In genomic region chr7:6576024-6576866, GRCh38 we compare ENCODE assay signal across 9 cellular contexts. TPM values are rescaled to one million over a fixed set of nuclear protein-coding genes. Genes with fewer than 3 reads are reported as not detected.
DNase-seq lines count a peak whose midpoint lies in the region; ATAC-seq and TF ChIP-seq lines count a peak whose summit lies in the region.
"Had no signal": no experiment of that assay in that cellular context is flagged by ENCODE, and none has a peak within 500 bp of the region (broad histone marks: within the 10 kb centered on the region; RNA-seq: fewer than 3 reads in every experiment).

No MANE protein-coding gene starts in this region.

- POLR2A ChIA-PET in T-cell (lab: Charles Lee) = interaction anchor here in 1 of 2 donors (0.6 kb wide), 1 partner anchor 452 kb away, joined by 3 read pairs; no protein-coding TSS in a partner anchor

- peak; percentile 10 for DNase-seq in NCI-H1092 treated with DMSO at 0.1 percent for 48 hours (lab: John Stamatoyannopoulos, UW)
- no peak for DNase-seq in NCI-H1092 (lab: John Stamatoyannopoulos, UW)
- no peak for DNase-seq in T-cell
- no peak for DNase-seq in glutamatergic neuron
- DNase-seq in stimulated activated naive B cell treated with anti-CD40 and anti-IgM and Interleukin-4, amounts not matched to agents 10 μg/mL and 1 μg/mL and 100 μg/mL, for 72 hours = no peak
- no peak for DNase-seq in omental fat pad (ENCODE audit: low spot score)

- no peak for ATAC-seq in T-cell (replicated peaks in 1 of 4)
- ATAC-seq in stimulated activated naive B cell treated with anti-CD40 and anti-IgM and Interleukin-4, amounts not matched to agents 10 μg/mL and 1 μg/mL and 100 μg/mL, for 72 hours (replicated peaks) = no peak
- no peak for ATAC-seq in omental fat pad (ENCODE audit: low FRiP score)
- ATAC-seq in GM21576 (IDR thresholded peaks at IDR 0.05; ENCODE audit: unreplicated experiment) = no peak
- no peak for ATAC-seq in GM21717 (IDR thresholded peaks at IDR 0.05; ENCODE audit: unreplicated experiment)

- CTCF ChIA-PET in T-cell (lab: Charles Lee) = interaction anchor here (0.5 to 1.4 kb wide), 4 partner anchors 14 to 61 kb away, joined by 3 to 4 read pairs (median 3); partner anchors contain the start of gene INTS15 (in 1 of the 2)

- peaks cover 12 to 21% (median 15%) of the 10 kb centered on the region in 3 donors for H3K4me1 Mint-ChIP-seq in T-cell
- H3K4me1 Mint-ChIP-seq in glutamatergic neuron (ENCODE audit: low read depth, unreplicated experiment) = no peaks in the 10 kb centered on the region
- peaks cover 16 to 33% of the 10 kb centered on the region in 2 donors for H3K4me1 Mint-ChIP-seq in stimulated activated naive B cell treated with anti-CD40 and anti-IgM and Interleukin-4, amounts not matched to agents 10 μg/mL and 1 μg/mL and 100 μg/mL, for 72 hours

- TF ChIP-seq CTCF in glutamatergic neuron (IDR thresholded peaks at IDR 0.05; ENCODE audit: partially characterized antibody, unreplicated experiment) (no peak), omental fat pad (IDR thresholded peaks at IDR 0.05) (no peak)

- H3K36me3 Mint-ChIP-seq in T-cell = peaks cover 15% of the 10 kb centered on the region
- peaks cover 2% of the 10 kb centered on the region for H3K36me3 Mint-ChIP-seq in glutamatergic neuron (ENCODE audit: unreplicated experiment)
- H3K36me3 Mint-ChIP-seq in stimulated activated naive B cell treated with anti-CD40 and anti-IgM and Interleukin-4, amounts not matched to agents 10 μg/mL and 1 μg/mL and 100 μg/mL, for 72 hours = peaks cover 13 to 19% of the 10 kb centered on the region in 2 donors

- H3K27me3 Mint-ChIP-seq in T-cell = peaks cover 4% of the 10 kb centered on the region in 2 donors
- H3K27me3 Mint-ChIP-seq in glutamatergic neuron (ENCODE audit: unreplicated experiment) = no peaks in the 10 kb centered on the region
- no peaks in the 10 kb centered on the region for H3K27me3 Mint-ChIP-seq in stimulated activated naive B cell treated with anti-CD40 and anti-IgM and Interleukin-4, amounts not matched to agents 10 μg/mL and 1 μg/mL and 100 μg/mL, for 72 hours

- H3K4me3 Mint-ChIP-seq in T-cell = peak overlapping the region; percentile 41 to 83 (median 56)
- peak overlapping the region; percentile 46 for H3K4me3 Mint-ChIP-seq in glutamatergic neuron (ENCODE audit: unreplicated experiment)
- peak overlapping the region; percentile 85 for H3K4me3 Mint-ChIP-seq in stimulated activated naive B cell treated with anti-CD40 and anti-IgM and Interleukin-4, amounts not matched to agents 10 μg/mL and 1 μg/mL and 100 μg/mL, for 72 hours

- H3K9me3 Mint-ChIP-seq in T-cell = no peaks in the 10 kb centered on the region
- H3K9me3 Mint-ChIP-seq in glutamatergic neuron (ENCODE audit: unreplicated experiment) = peaks cover 4% of the 10 kb centered on the region
- no peaks in the 10 kb centered on the region for H3K9me3 Mint-ChIP-seq in stimulated activated naive B cell treated with anti-CD40 and anti-IgM and Interleukin-4, amounts not matched to agents 10 μg/mL and 1 μg/mL and 100 μg/mL, for 72 hours

- H3K27ac Mint-ChIP-seq in T-cell (no peak overlapping the region), glutamatergic neuron (ENCODE audit: unreplicated experiment) (no peak overlapping the region)
- peak overlapping the region; percentile 79 for H3K27ac Mint-ChIP-seq in stimulated activated naive B cell treated with anti-CD40 and anti-IgM and Interleukin-4, amounts not matched to agents 10 μg/mL and 1 μg/mL and 100 μg/mL, for 72 hours

RNA-seq across cellular contexts. Expression of gene ZDHHC4, which starts 1.0 kb away (rescaled TPM):
- total RNA-seq in T-cell (10 to 100 TPM; 27.7 to 35.5 (median 30.3) TPM), glutamatergic neuron (ENCODE audit: unreplicated experiment) (60.5 TPM), omental fat pad (10 to 100 TPM; 30.6 to 52.3 (median 42.3) TPM)

RNA-seq across cellular contexts. Expression of gene INTS15, which starts 13.6 kb away (rescaled TPM):
- total RNA-seq in T-cell = 10 to 100 TPM; 48.3 to 65.9 (median 64.1) TPM
- 36.9 TPM for total RNA-seq in glutamatergic neuron (ENCODE audit: unreplicated experiment)
- total RNA-seq in omental fat pad = 10 to 100 TPM; 20.2 to 45.1 (median 24.1) TPM

RNA-seq across cellular contexts. Expression of gene GRID2IP, which starts 25.0 kb away (rescaled TPM):
- 1 to 10 TPM in 1 of 5 donors, under 1 TPM in 4; 0.30 to 1.5 (median 0.90) TPM for total RNA-seq in T-cell
- total RNA-seq in glutamatergic neuron (ENCODE audit: unreplicated experiment) = 0.66 TPM
- not detected for total RNA-seq in omental fat pad
- total RNA-seq: HT1080 had no signal

RNA-seq across cellular contexts. Expression of gene ZNF853, which starts 39.2 kb away (rescaled TPM):
- 1 to 10 TPM; 3.6 to 7.6 (median 5.6) TPM for total RNA-seq in T-cell
- total RNA-seq in glutamatergic neuron (ENCODE audit: unreplicated experiment) = 5.5 TPM
- total RNA-seq in omental fat pad = 1 to 10 TPM; 4.1 to 5.6 (median 4.7) TPM
